ENCODE assay signal across 8 cellular contexts in genomic region chr2:17539993-17540812, GRCh38. TPM values are rescaled to one million over a fixed set of nuclear protein-coding genes. Genes with fewer than 3 reads are reported as not detected.
DNase-seq lines count a peak whose midpoint lies in the region; ATAC-seq and TF ChIP-seq lines count a peak whose summit lies in the region.

Gene VSNL1 (plus strand): TSS chr2:17540696. CDS start chr2:17592075, 51,379 bp downstream.

- H3K4me3 Mint-ChIP-seq in activated T-helper 2 cell treated with anti-CD3 and anti-CD28 coated beads, Interferon-gamma antibody, Interleukin-2, Interleukin-4, amounts not matched to agents 10 μg/mL and 5 μg/mL and 100 μg/mL, durations not matched to agents 14 hours and 24 hours and 36 hours (ENCODE audit: low read depth), result no peak within 1 kb of the TSS

- no peaks in the 10 kb centered on the region for H3K36me3 Mint-ChIP-seq in activated T-helper 2 cell treated with anti-CD3 and anti-CD28 coated beads, Interferon-gamma antibody, Interleukin-2, Interleukin-4, amounts not matched to agents 10 μg/mL and 5 μg/mL and 100 μg/mL, durations not matched to agents 14 hours and 24 hours and 36 hours (ENCODE audit: low read depth)

- TF ChIP-seq CTCF in AG04449 (IDR thresholded peaks at IDR 0.05; ENCODE audit: insufficient read depth, low read length, missing control alignments) (no peak), WI38 (IDR thresholded peaks at IDR 0.05; ENCODE audit: low read depth, low read length) (no peak), omental fat pad (IDR thresholded peaks at IDR 0.05) (no peak)

- peak within 1 kb of the TSS; percentile 56 for H3K4me3 ChIP-seq in AG04449 (ENCODE audit: low read depth, low read length)
- H3K4me3 ChIP-seq in WI38 (ENCODE audit: low read depth, low read length), result peak within 1 kb of the TSS; percentile 53

- no peak within 1 kb of the TSS for H3K27ac Mint-ChIP-seq in activated T-helper 2 cell treated with anti-CD3 and anti-CD28 coated beads, Interferon-gamma antibody, Interleukin-2, Interleukin-4, amounts not matched to agents 10 μg/mL and 5 μg/mL and 100 μg/mL, durations not matched to agents 14 hours and 24 hours and 36 hours

- DNase-seq in AG04449 (ENCODE audit: low read depth, low spot score), result no peak
- DNase-seq in head of caudate nucleus, result peak; percentile 26 to 83 (median 71)
- DNase-seq in omental fat pad (ENCODE audit: low spot score), result no peak
- no peak for DNase-seq in activated T-helper 2 cell treated with anti-CD3 and anti-CD28 coated beads, Interferon-gamma antibody, Interleukin-2, Interleukin-4, amounts not matched to agents 10 μg/mL and 5 μg/mL and 100 μg/mL, durations not matched to agents 14 hours and 24 hours and 36 hours (ENCODE audit: low spot score)

- no peak for TF ChIP-seq RAD21 in Ishikawa (IDR thresholded peaks at IDR 0.05; ENCODE audit: low read depth)

- intact Hi-C loops in head of caudate nucleus (cut with DNase I), result no loop called here
- intact Hi-C loops in activated T-helper 2 cell treated with anti-CD3 and anti-CD28 coated beads, Interferon-gamma antibody, Interleukin-2, Interleukin-4, amounts not matched to agents 10 μg/mL and 5 μg/mL and 100 μg/mL, durations not matched to agents 14 hours and 24 hours and 36 hours (cut with micrococcal nuclease), result loop anchor here (5.0 kb wide), 3 partner anchors 337 to 1817 kb away; partner anchors contain the start of genes KCNS3, MYCN and OSR1

- CTCF ChIA-PET in AG04449 (lab: Yijun Ruan, JAX), result interaction anchor here (1.4 to 1.7 kb wide), 2 partner anchors 17 to 131 kb away, joined by 3 to 4 read pairs; no protein-coding TSS in a partner anchor

- H3K9me3 Mint-ChIP-seq in activated T-helper 2 cell treated with anti-CD3 and anti-CD28 coated beads, Interferon-gamma antibody, Interleukin-2, Interleukin-4, amounts not matched to agents 10 μg/mL and 5 μg/mL and 100 μg/mL, durations not matched to agents 14 hours and 24 hours and 36 hours, result no peaks in the 10 kb centered on the region

- POLR2A ChIA-PET in AG04449 (lab: Yijun Ruan, JAX), result no interaction called here

- H3K27me3 Mint-ChIP-seq in activated T-helper 2 cell treated with anti-CD3 and anti-CD28 coated beads, Interferon-gamma antibody, Interleukin-2, Interleukin-4, amounts not matched to agents 10 μg/mL and 5 μg/mL and 100 μg/mL, durations not matched to agents 14 hours and 24 hours and 36 hours (ENCODE audit: low read depth), result peaks cover 69% of the 10 kb centered on the region

- ATAC-seq in omental fat pad (ENCODE audit: low FRiP score) (peak; percentile 81), HG03439 (IDR thresholded peaks at IDR 0.05; ENCODE audit: unreplicated experiment) (no peak), HG03342 (IDR thresholded peaks at IDR 0.05; ENCODE audit: unreplicated experiment) (no peak)

- TF ChIP-seq EP300 in Ishikawa (IDR thresholded peaks at IDR 0.05; ENCODE audit: borderline replicate concordance), result no peak

- peaks cover 8% of the 10 kb centered on the region for H3K4me1 Mint-ChIP-seq in activated T-helper 2 cell treated with anti-CD3 and anti-CD28 coated beads, Interferon-gamma antibody, Interleukin-2, Interleukin-4, amounts not matched to agents 10 μg/mL and 5 μg/mL and 100 μg/mL, durations not matched to agents 14 hours and 24 hours and 36 hours (ENCODE audit: low read depth)

TF ChIP-seq in Ishikawa, 13 proteins besides CTCF, POLR2A, EP300 and RAD21:
- TF ChIP-seq CREB1 (IDR thresholded peaks at IDR 0.05; ENCODE audit: low read depth) (no peak), MAX (IDR thresholded peaks at IDR 0.05) (peak; percentile 59; the same call in 1 of the 2 replicates)

RNA-seq across cellular contexts. Expression of gene VSNL1, which starts in this region (rescaled TPM):
- total RNA-seq in omental fat pad, result under 1 TPM in 1 of 4 donors, not detected in 3; 0.65 TPM
- total RNA-seq in activated T-helper 2 cell treated with anti-CD3 and anti-CD28 coated beads, Interferon-gamma antibody, Interleukin-2, Interleukin-4, amounts not matched to agents 10 μg/mL and 5 μg/mL and 100 μg/mL, durations not matched to agents 14 hours and 24 hours and 36 hours, result not detected in 2 replicates

Comparison
In these comparisons a context has a peak if more than half of its experiments do, and no peak if none do; other contexts are left out.
1. Peak in ATAC-seq in omental fat pad; RNA of the gene not detected or under 1 TPM.
2. DNase-seq: peak in head of caudate nucleus (42 of 42); none in AG04449 (single experiment), omental fat pad (single experiment) and activated T-helper 2 cell treated with anti-CD3 and anti-CD28 coated beads, Interferon-gamma antibody, Interleukin-2, Interleukin-4, amounts not matched to agents 10 μg/mL and 5 μg/mL and 100 μg/mL, durations not matched to agents 14 hours and 24 hours and 36 hours (single experiment).